In the genomic region with DNA sequence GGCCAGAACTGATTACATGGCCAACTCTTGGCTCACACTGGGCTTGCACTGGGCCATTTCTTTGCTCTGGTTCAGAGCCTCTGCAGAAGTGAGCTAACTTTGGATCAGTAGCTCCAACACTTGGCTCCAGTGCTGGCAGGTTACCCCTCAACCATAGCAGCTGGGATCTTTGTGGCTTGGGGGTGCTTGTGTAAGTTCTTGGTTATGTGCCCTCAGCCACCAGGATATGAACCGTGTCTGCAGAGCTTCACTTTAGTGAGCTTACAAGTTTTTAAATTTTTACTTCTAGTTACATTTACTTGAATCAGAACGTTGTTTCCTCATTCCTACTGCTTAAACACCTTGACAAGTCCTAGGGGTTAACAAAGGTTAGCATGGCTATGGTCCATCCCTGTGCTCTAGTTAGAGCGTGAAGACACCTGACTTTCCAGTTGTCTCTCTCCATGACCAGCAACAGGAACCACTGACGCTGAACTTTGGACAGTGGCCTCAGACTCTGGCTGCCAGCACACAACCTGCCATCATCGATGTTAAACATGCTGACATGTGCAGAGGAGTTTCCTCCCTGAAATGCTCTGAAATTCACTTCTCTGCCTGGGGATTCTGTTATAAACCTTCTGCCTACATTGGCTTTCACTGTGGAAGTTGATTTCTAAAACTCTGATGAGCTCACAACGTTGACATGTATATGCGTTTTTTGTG, we compare ENCODE assay signal across 9 cellular contexts. TPM values are rescaled to one million over a fixed set of nuclear protein-coding genes. Genes with fewer than 3 reads are reported as not detected.
DNase-seq lines count a peak whose midpoint lies in the region; ATAC-seq and TF ChIP-seq lines count a peak whose summit lies in the region.
"Had no signal": no experiment of that assay in that cellular context is flagged by ENCODE, and none has a peak within 500 bp of the region (broad histone marks: within the 10 kb centered on the region; RNA-seq: fewer than 3 reads in every experiment).

No MANE protein-coding gene starts in this region.

- no peak for DNase-seq in stimulated activated CD4-positive, alpha-beta T cell treated with anti-CD3 and anti-CD28 coated beads, Interleukin-15, amount 100 ng/mL, for 24 hours
- no peak for DNase-seq in activated gamma-delta T cell treated with Interleukin-2 at 50 U/mL for 16 hours
- DNase-seq: Karpas-422, naive B cell, OCI-M1 had no signal

- H3K9me3 ChIP-seq in HUES64 (ENCODE audit: insufficient read depth, low read depth, low read length) (no peaks in the 10 kb centered on the region), parathyroid adenoma (ENCODE audit: control insufficient read depth, low read length) (no peaks in the 10 kb centered on the region)

- H3K27me3 Mint-ChIP-seq in activated naive CD8-positive, alpha-beta T cell: no peaks in the 10 kb centered on the region
- H3K27me3 Mint-ChIP-seq: naive B cell had no signal

- H3K79me2 ChIP-seq in parathyroid adenoma: peaks cover 17% of the 10 kb centered on the region

- peak overlapping the region; percentile 77 for H3K27ac Mint-ChIP-seq in activated naive CD8-positive, alpha-beta T cell

- H3K36me3 ChIP-seq in HUES64 (ENCODE audit: insufficient read depth, low read length) (peaks cover 77% of the 10 kb centered on the region), parathyroid adenoma (ENCODE audit: control insufficient read depth, insufficient read depth, low read length) (no peaks in the 10 kb centered on the region)

- TF ChIP-seq CTCF in parathyroid adenoma (IDR thresholded peaks at IDR 0.05): no peak

- peaks cover 8% of the 10 kb centered on the region for H3K36me3 Mint-ChIP-seq in activated naive CD8-positive, alpha-beta T cell
- H3K36me3 Mint-ChIP-seq: naive B cell had no signal

- no peak for ATAC-seq in GM21360 (IDR thresholded peaks at IDR 0.05; ENCODE audit: unreplicated experiment)

- H3K4me3 ChIP-seq in HUES64 (ENCODE audit: low read length) (peak overlapping the region; percentile 9; the same call in 1 of the 2 replicates), parathyroid adenoma (ENCODE audit: low read depth, low read length) (peak overlapping the region; percentile 52)

- H3K9ac ChIP-seq in HUES64 (ENCODE audit: low read depth, low read length) (no peak overlapping the region), parathyroid adenoma (no peak overlapping the region)

- no peaks in the 10 kb centered on the region for H3K9me3 Mint-ChIP-seq in activated naive CD8-positive, alpha-beta T cell (ENCODE audit: low read depth)
- H3K9me3 Mint-ChIP-seq: naive B cell had no signal

- peaks cover 45% of the 10 kb centered on the region for H3K4me1 Mint-ChIP-seq in activated naive CD8-positive, alpha-beta T cell (ENCODE audit: low read depth)

- peaks cover 13% of the 10 kb centered on the region for H3K4me1 ChIP-seq in HUES64 (ENCODE audit: insufficient read depth, low read length)
- H3K4me1 ChIP-seq in parathyroid adenoma: peaks cover 27% of the 10 kb centered on the region

- 94% methylated on average over 7 of the region's 7 CpGs for WGBS in HUES64

- H3K27ac ChIP-seq in HUES64 (ENCODE audit: low read depth, low read length): no peak overlapping the region
- peak overlapping the region; percentile 81 for H3K27ac ChIP-seq in parathyroid adenoma

- H3K4me2 ChIP-seq in parathyroid adenoma (ENCODE audit: low read length): peak overlapping the region; percentile 84

- no peaks in the 10 kb centered on the region for H3K27me3 ChIP-seq in HUES64 (ENCODE audit: insufficient read depth, low read length)
- no peaks in the 10 kb centered on the region for H3K27me3 ChIP-seq in parathyroid adenoma (ENCODE audit: control insufficient read depth, insufficient read depth, low read length)

- H2AFZ ChIP-seq in parathyroid adenoma: no peak overlapping the region

- peak overlapping the region; percentile 74 for H3K4me3 Mint-ChIP-seq in activated naive CD8-positive, alpha-beta T cell

RNA-seq across cellular contexts. Expression of gene PDF, which starts 4.1 kb away (rescaled TPM):
- 17.9 TPM for polyA plus RNA-seq in HUES64 (2013, experiment 1 of 2)
- polyA plus RNA-seq in HUES64 (2013, experiment 2 of 2): 14.5 TPM

RNA-seq across cellular contexts. Expression of gene COG8, which starts 13.0 kb away (rescaled TPM):
- 31.5 TPM for polyA plus RNA-seq in HUES64 (2013, experiment 1 of 2)
- polyA plus RNA-seq in HUES64 (2013, experiment 2 of 2): 30.6 TPM

RNA-seq across cellular contexts. Expression of gene NIP7, which starts 13.2 kb away (rescaled TPM):
- polyA plus RNA-seq in HUES64 (2013, experiment 1 of 2): 37.2 TPM
- 40.1 TPM for polyA plus RNA-seq in HUES64 (2013, experiment 2 of 2)

RNA-seq across cellular contexts. Expression of gene VPS4A, which starts 15.2 kb away (rescaled TPM):
- polyA plus RNA-seq in HUES64 (2013, experiment 1 of 2): 22.0 TPM
- 25.5 TPM for polyA plus RNA-seq in HUES64 (2013, experiment 2 of 2)

RNA-seq across cellular contexts. Expression of gene TMED6, which starts 25.3 kb away (rescaled TPM):
- polyA plus RNA-seq in HUES64 (2013, experiment 1 of 2): not detected
- not detected for polyA plus RNA-seq in HUES64 (2013, experiment 2 of 2)
